In genomic region chr14:105680737-105681099, GRCh38 we compare ENCODE assay signal across 8 cellular contexts.
A peak's percentile ranks its signal among the peaks of the same experiment; 100 is the strongest.
DNase-seq lines count a peak whose midpoint lies in the region; ATAC-seq and TF ChIP-seq lines count a peak whose summit lies in the region.
"Not testable (repeated sequence)": the region's sequence is repeated elsewhere in the genome, so short reads cannot be mapped to it uniquely, and the experiment has no call there.

No MANE protein-coding gene starts in this region.

- not testable (repeated sequence) for H3K27ac Mint-ChIP-seq in Caco-2 (ENCODE audit: unreplicated experiment); activated T-helper 17 cell treated with anti-CD3 and anti-CD28 coated beads, Interleukin-2, amount 50 U/mL, for 72 hours; naive thymus-derived CD4-positive, alpha-beta T cell

- not testable (repeated sequence) for H3K4me1 Mint-ChIP-seq in Caco-2 (ENCODE audit: low read depth, unreplicated experiment); activated T-helper 17 cell treated with anti-CD3 and anti-CD28 coated beads, Interleukin-2, amount 50 U/mL, for 72 hours; naive thymus-derived CD4-positive, alpha-beta T cell

- not testable (repeated sequence) for H3K9me3 ChIP-seq in Caco-2; naive thymus-derived CD4-positive, alpha-beta T cell (ENCODE audit: control insufficient read depth in 2 of 3, low read length in 3 of 3)

- not testable (repeated sequence) for H3K9me3 Mint-ChIP-seq in Caco-2 (ENCODE audit: unreplicated experiment); activated T-helper 17 cell treated with anti-CD3 and anti-CD28 coated beads, Interleukin-2, amount 50 U/mL, for 72 hours; naive thymus-derived CD4-positive, alpha-beta T cell

- H3K4me3 ChIP-seq in Caco-2 (ENCODE audit: low read depth, low read length); KMS-11 (IDR thresholded peaks at IDR 0.05; ENCODE audit: insufficient read depth, low read depth, low read length); naive thymus-derived CD4-positive, alpha-beta T cell (ENCODE audit: low read length): not testable (repeated sequence)

- CTCF ChIA-PET in Caco-2 (lab: Charles Lee); naive thymus-derived CD4-positive, alpha-beta T cell (lab: Charles Lee): not testable (repeated sequence)

- POLR2A ChIA-PET in Caco-2 (lab: Charles Lee); naive thymus-derived CD4-positive, alpha-beta T cell (lab: Charles Lee): not testable (repeated sequence)

- H3K27me3 Mint-ChIP-seq in Caco-2 (ENCODE audit: insufficient read depth, unreplicated experiment); activated T-helper 17 cell treated with anti-CD3 and anti-CD28 coated beads, Interleukin-2, amount 50 U/mL, for 72 hours; naive thymus-derived CD4-positive, alpha-beta T cell: not testable (repeated sequence)

- peak overlapping the region; percentile 38 for H3K4me3 Mint-ChIP-seq in Caco-2 (ENCODE audit: unreplicated experiment)
- not testable (repeated sequence) for H3K4me3 Mint-ChIP-seq in activated T-helper 17 cell treated with anti-CD3 and anti-CD28 coated beads, Interleukin-2, amount 50 U/mL, for 72 hours; naive thymus-derived CD4-positive, alpha-beta T cell

- not testable (repeated sequence) for BruUV-seq in Caco-2 (replicated peaks; lab: Mats Ljungman, UMichigan)

- not testable (repeated sequence) for H3K27me3 ChIP-seq in Caco-2 (replicated peaks; ENCODE audit: control insufficient read depth, insufficient read depth, low read length); KMS-11 (ENCODE audit: insufficient read depth, low read depth); naive thymus-derived CD4-positive, alpha-beta T cell (ENCODE audit: control insufficient read depth in 2 of 2, insufficient read depth in 2 of 2, low read length in 2 of 2)

- peak; percentile 36 for ATAC-seq in GM19023 (IDR thresholded peaks at IDR 0.05; ENCODE audit: unreplicated experiment)
- ATAC-seq in GM21423 (IDR thresholded peaks at IDR 0.05; ENCODE audit: unreplicated experiment) = peak; percentile 30
- ATAC-seq in HG02759 (IDR thresholded peaks at IDR 0.05; ENCODE audit: unreplicated experiment) = peak; percentile 46
- peak; percentile 37 for ATAC-seq in HG03108 (IDR thresholded peaks at IDR 0.05; ENCODE audit: unreplicated experiment)
- peak; percentile 13 for ATAC-seq in activated T-helper 17 cell treated with anti-CD3 and anti-CD28 coated beads, Interleukin-2, amount 50 U/mL, for 72 hours (replicated peaks)
- peak; percentile 10 for ATAC-seq in naive thymus-derived CD4-positive, alpha-beta T cell

- H3K36me3 Mint-ChIP-seq in Caco-2 (ENCODE audit: insufficient read depth, unreplicated experiment); activated T-helper 17 cell treated with anti-CD3 and anti-CD28 coated beads, Interleukin-2, amount 50 U/mL, for 72 hours (ENCODE audit: low read depth); naive thymus-derived CD4-positive, alpha-beta T cell: not testable (repeated sequence)

- peak overlapping the region; percentile 73; the same call in 1 of the 2 replicates for H3K27ac ChIP-seq in KMS-11
- H3K27ac ChIP-seq in naive thymus-derived CD4-positive, alpha-beta T cell (ENCODE audit: low read depth, low read length) = not testable (repeated sequence)

- intact Hi-C loops in Caco-2 (cut with micrococcal nuclease; ENCODE audit: unreplicated experiment) = loop anchor here (5.0 kb wide), 1 partner anchor 252 kb away; no protein-coding TSS in a partner anchor
- intact Hi-C loops in naive thymus-derived CD4-positive, alpha-beta T cell (cut with micrococcal nuclease) = not testable (repeated sequence)

- H3K4me1 ChIP-seq in Caco-2; naive thymus-derived CD4-positive, alpha-beta T cell (ENCODE audit: control insufficient read depth in 2 of 2, insufficient read depth in 2 of 2, low read length in 2 of 2): not testable (repeated sequence)
- H3K4me1 ChIP-seq in KMS-11 (ENCODE audit: low read depth, poor library complexity, severe bottlenecking) = peaks cover 12% of the 10 kb centered on the region

- H3K9ac ChIP-seq in KMS-11 = not testable (repeated sequence)

- not testable (repeated sequence) for H3K79me2 ChIP-seq in KMS-11 (ENCODE audit: insufficient read depth, low read depth)

- not testable (repeated sequence) for TF ChIP-seq CTCF in Caco-2 (IDR thresholded peaks at IDR 0.05; ENCODE audit: insufficient read depth in 1 of 2, low read depth in 1 of 2, low read length in 1 of 2, severe bottlenecking in 1 of 2, unreplicated experiment in 1 of 2); KMS-11 (conservative IDR thresholded peaks at IDR 0.05; ENCODE audit: low read depth, low read length)

- H3K36me3 ChIP-seq in Caco-2 (ENCODE audit: control insufficient read depth, insufficient read depth, low read length); KMS-11 (ENCODE audit: insufficient read depth); naive thymus-derived CD4-positive, alpha-beta T cell (ENCODE audit: control insufficient read depth in 2 of 3, insufficient read depth in 3 of 3, low read length in 3 of 3): not testable (repeated sequence)

- DNase-seq in Caco-2 = peak in 1 of 2 experiments; percentile 30
- DNase-seq in naive thymus-derived CD4-positive, alpha-beta T cell = not testable (repeated sequence)

- H2AFZ ChIP-seq in KMS-11 (ENCODE audit: low read depth) = not testable (repeated sequence)

- not testable (repeated sequence) for H4K20me1 ChIP-seq in KMS-11 (ENCODE audit: insufficient read depth)

- not testable (repeated sequence) for H3K4me2 ChIP-seq in KMS-11
